16 cellular contexts compared by ENCODE assay signal in the genomic region with DNA sequence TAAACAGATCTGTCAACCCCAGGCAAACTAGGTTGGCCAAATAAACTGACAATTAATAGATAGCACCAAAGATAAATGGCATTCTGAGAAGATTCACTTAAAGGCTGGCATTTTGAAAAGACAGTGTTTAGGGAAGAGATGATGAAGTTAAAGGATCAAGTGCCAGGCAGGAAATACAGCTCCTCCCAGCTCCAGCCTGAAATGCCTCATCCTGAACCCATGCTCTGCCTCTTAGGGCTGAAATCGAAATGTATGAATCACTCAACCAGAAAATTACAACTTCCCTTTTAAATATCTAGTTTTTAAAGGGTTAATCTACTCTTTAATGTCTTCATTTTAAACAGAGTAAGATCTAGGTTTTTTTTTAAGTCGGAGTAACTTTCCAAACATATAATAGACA.
"Had no signal": no experiment of that assay in that cellular context is flagged by ENCODE, and none has a peak within 500 bp of the region (broad histone marks: within the 10 kb centered on the region; RNA-seq: fewer than 3 reads in every experiment).

No MANE protein-coding gene starts in this region.

- DNase-seq: activated CD4-positive, alpha-beta T cell treated with anti-CD3 and anti-CD28 coated beads for 48 hours; activated CD8-positive, alpha-beta T cell treated with anti-CD3 and anti-CD28 coated beads for 36 hours; activated gamma-delta T cell; activated T-cell treated with anti-CD3 and anti-CD28 coated beads, Interleukin-2, amount 50 U/mL, for 72 hours; foreskin keratinocyte; nephron progenitor cell; psoas muscle; right lobe of liver; spleen; stimulated activated naive CD8-positive, alpha-beta T cell treated with anti-CD3 and anti-CD28 coated beads, Interleukin-15, amount 100 ng/mL, for 72 hours; T-helper 2 cell; testis; upper lobe of right lung had no signal

- H3K4me3 ChIP-seq: psoas muscle, right lobe of liver, spleen, testis, upper lobe of right lung had no signal

- H3K36me3 Mint-ChIP-seq: activated naive CD4-positive, alpha-beta T cell treated with anti-CD3 and anti-CD28 coated beads, Interleukin-2, amount 50 U/mL, for 72 hours had no signal

- H3K27me3 Mint-ChIP-seq: activated CD8-positive, alpha-beta T cell treated with anti-CD3 and anti-CD28 coated beads for 36 hours; stimulated activated naive CD8-positive, alpha-beta T cell treated with anti-CD3 and anti-CD28 coated beads, Interleukin-15, amount 100 ng/mL, for 72 hours had no signal

- H3K4me3 Mint-ChIP-seq: activated CD8-positive, alpha-beta T cell treated with anti-CD3 and anti-CD28 coated beads for 36 hours; activated T-cell treated with anti-CD3 and anti-CD28 coated beads, Interleukin-2, amount 50 U/mL, for 72 hours; nephron progenitor cell; stimulated activated naive CD8-positive, alpha-beta T cell treated with anti-CD3 and anti-CD28 coated beads, Interleukin-15, amount 100 ng/mL, for 72 hours; WTC11 had no signal

- H3K36me3 ChIP-seq: right lobe of liver, spleen, upper lobe of right lung had no signal

- H3K27ac ChIP-seq: foreskin keratinocyte, psoas muscle, right lobe of liver, spleen, testis, upper lobe of right lung had no signal

- H3K27me3 ChIP-seq: foreskin keratinocyte, right lobe of liver, testis, upper lobe of right lung had no signal

- H3K9me3 Mint-ChIP-seq: activated CD8-positive, alpha-beta T cell treated with anti-CD3 and anti-CD28 coated beads for 36 hours; activated naive CD4-positive, alpha-beta T cell treated with anti-CD3 and anti-CD28 coated beads, Interleukin-2, amount 50 U/mL, for 72 hours; activated T-cell treated with anti-CD3 and anti-CD28 coated beads, Interleukin-2, amount 50 U/mL, for 72 hours; nephron progenitor cell; stimulated activated naive CD8-positive, alpha-beta T cell treated with anti-CD3 and anti-CD28 coated beads, Interleukin-15, amount 100 ng/mL, for 72 hours; WTC11 had no signal

- H3K4me1 Mint-ChIP-seq: stimulated activated naive CD8-positive, alpha-beta T cell treated with anti-CD3 and anti-CD28 coated beads, Interleukin-15, amount 100 ng/mL, for 72 hours had no signal

- H3K9me3 ChIP-seq: psoas muscle, right lobe of liver, spleen, testis, upper lobe of right lung had no signal

- H3K27ac Mint-ChIP-seq: activated CD8-positive, alpha-beta T cell treated with anti-CD3 and anti-CD28 coated beads for 36 hours; activated T-cell treated with anti-CD3 and anti-CD28 coated beads, Interleukin-2, amount 50 U/mL, for 72 hours; WTC11 had no signal

- H3K4me1 ChIP-seq: psoas muscle, right lobe of liver, spleen, testis, upper lobe of right lung had no signal

- ATAC-seq: activated CD8-positive, alpha-beta T cell treated with anti-CD3 and anti-CD28 coated beads for 36 hours; activated naive CD4-positive, alpha-beta T cell treated with anti-CD3 and anti-CD28 coated beads, Interleukin-2, amount 50 U/mL, for 72 hours; activated T-cell treated with anti-CD3 and anti-CD28 coated beads, Interleukin-2, amount 50 U/mL, for 72 hours; esophagus mucosa; psoas muscle; stimulated activated naive CD8-positive, alpha-beta T cell treated with anti-CD3 and anti-CD28 coated beads, Interleukin-15, amount 100 ng/mL, for 72 hours; upper lobe of right lung; WTC11 had no signal
